13 cellular contexts compared by ENCODE assay signal in genomic region chr2:36489296-36489695, GRCh38.
A peak's percentile ranks its signal among the peaks of the same experiment; 100 is the strongest.
DNase-seq lines count a peak whose midpoint lies in the region; ATAC-seq and TF ChIP-seq lines count a peak whose summit lies in the region.
"Had no signal": no experiment of that assay in that cellular context is flagged by ENCODE, and none has a peak within 500 bp of the region (broad histone marks: within the 10 kb centered on the region; RNA-seq: fewer than 3 reads in every experiment).

No MANE protein-coding gene starts in this region.

- H3K9me3 Mint-ChIP-seq in activated T-cell treated with anti-CD3 and anti-CD28 coated beads, Interleukin-2, amount 50 U/mL, for 72 hours: no peaks in the 10 kb centered on the region
- no peaks in the 10 kb centered on the region for H3K9me3 Mint-ChIP-seq in activated T-cell treated with anti-CD3 and anti-CD28 coated beads, Interleukin-2, amount 50 U/mL, for 4 hours

- peak overlapping the region; percentile 81 for H4K91ac ChIP-seq in mesenchymal stem cell (ENCODE audit: low read length)

- no peak overlapping the region for H2AFZ ChIP-seq in mesenchymal stem cell (ENCODE audit: low read depth, low read length)

- H3K9ac ChIP-seq in mesenchymal stem cell (ENCODE audit: low read length): no peak overlapping the region

- H3K27ac Mint-ChIP-seq in activated T-cell treated with anti-CD3 and anti-CD28 coated beads, Interleukin-2, amount 50 U/mL, for 72 hours: peak overlapping the region; percentile 66
- H3K27ac Mint-ChIP-seq: T-helper 17 cell had no signal

- H3K4ac ChIP-seq in mesenchymal stem cell (ENCODE audit: low read depth in 1 of 2, low read length in 2 of 2): no peak overlapping the region

- H3K4me3 ChIP-seq in brain microvascular endothelial cell (ENCODE audit: low read depth, low read length) (no peak overlapping the region), mesenchymal stem cell (ENCODE audit: insufficient read depth in 1 of 2, low read depth in 1 of 2, low read length in 2 of 2) (no peak overlapping the region), aorta (ENCODE audit: low read length in 2 of 2) (no peak overlapping the region)
- H3K4me3 ChIP-seq: tibial nerve had no signal

- peak overlapping the region; percentile 57 for H2AK5ac ChIP-seq in mesenchymal stem cell (ENCODE audit: low read length, severe bottlenecking)

- H3K9me3 ChIP-seq in mesenchymal stem cell (ENCODE audit: control insufficient read depth, low read length) (no peaks in the 10 kb centered on the region), aorta (ENCODE audit: control insufficient read depth, low read length) (no peaks in the 10 kb centered on the region)
- H3K9me3 ChIP-seq: tibial nerve had no signal

- no peak overlapping the region for H2BK5ac ChIP-seq in mesenchymal stem cell (ENCODE audit: low read depth, low read length, poor library complexity, severe bottlenecking)

- no peaks in the 10 kb centered on the region for H3K27me3 ChIP-seq in brain microvascular endothelial cell (replicated peaks)
- no peaks in the 10 kb centered on the region for H3K27me3 ChIP-seq in mesenchymal stem cell (ENCODE audit: control insufficient read depth in 1 of 2, insufficient read depth in 1 of 2, low read length in 2 of 2)
- no peaks in the 10 kb centered on the region for H3K27me3 ChIP-seq in aorta (ENCODE audit: control insufficient read depth in 1 of 2, insufficient read depth in 2 of 2, low read length in 1 of 2)
- H3K27me3 ChIP-seq: tibial nerve had no signal

- H2BK12ac ChIP-seq in mesenchymal stem cell (ENCODE audit: low read length in 2 of 2): no peak overlapping the region

- H4K8ac ChIP-seq in mesenchymal stem cell (ENCODE audit: low read length): peak overlapping the region; percentile 36

- no peak overlapping the region for H3K4me3 Mint-ChIP-seq in activated T-cell treated with anti-CD3 and anti-CD28 coated beads, Interleukin-2, amount 50 U/mL, for 72 hours
- H3K4me3 Mint-ChIP-seq in activated T-cell treated with anti-CD3 and anti-CD28 coated beads, Interleukin-2, amount 50 U/mL, for 4 hours: no peak overlapping the region
- H3K4me3 Mint-ChIP-seq: T-helper 17 cell had no signal

- H3K79me1 ChIP-seq in mesenchymal stem cell (replicated peaks; ENCODE audit: low read length, poor library complexity, severe bottlenecking): peaks cover 20% of the 10 kb centered on the region

- H3K14ac ChIP-seq in mesenchymal stem cell (ENCODE audit: low read length in 2 of 2): no peak overlapping the region

- no peak overlapping the region for H2BK120ac ChIP-seq in mesenchymal stem cell (ENCODE audit: low read depth, low read length)

- H3K4me1 ChIP-seq in mesenchymal stem cell (ENCODE audit: control insufficient read depth, insufficient read depth, low read depth, low read length) (peaks cover 16% of the 10 kb centered on the region), aorta (ENCODE audit: control insufficient read depth in 1 of 2, insufficient read depth in 2 of 2, low read length in 2 of 2) (peaks cover 11 to 30% of the 10 kb centered on the region in 2 donors)

- no peaks in the 10 kb centered on the region for H3K36me3 Mint-ChIP-seq in activated T-cell treated with anti-CD3 and anti-CD28 coated beads, Interleukin-2, amount 50 U/mL, for 72 hours (ENCODE audit: insufficient read depth in 2 of 2)
- H3K36me3 Mint-ChIP-seq in activated T-cell treated with anti-CD3 and anti-CD28 coated beads, Interleukin-2, amount 50 U/mL, for 4 hours (ENCODE audit: insufficient read depth): peaks cover 4% of the 10 kb centered on the region

- no peak for DNase-seq in activated T-cell treated with anti-CD3 and anti-CD28 coated beads, Interleukin-2, amount 50 U/mL, for 72 hours
- no peak for DNase-seq in activated T-cell treated with anti-CD3 and anti-CD28 coated beads, Interleukin-2, amount 50 U/mL, for 4 hours
- DNase-seq in brain microvascular endothelial cell (peak; percentile 74), mesenchymal stem cell (peak; percentile 84), aorta (no peak), DMS 273 (lab: John Stamatoyannopoulos, UW; ENCODE audit: unreplicated experiment) (no peak), NCI-H128 (lab: John Stamatoyannopoulos, UW; ENCODE audit: unreplicated experiment) (no peak)
- DNase-seq in stimulated activated CD4-positive, alpha-beta T cell treated with anti-CD3 and anti-CD28 coated beads, Interleukin-1b, Interleukin-23, amount 100 ng/mL, for 48 hours: no peak
- DNase-seq: NCI-H1092 treated with DMSO at 0.1 percent for 48 hours, occipital lobe, T-helper 17 cell had no signal

- no peak overlapping the region for H3K4me2 ChIP-seq in mesenchymal stem cell (ENCODE audit: low read length, poor library complexity, severe bottlenecking)

- peak overlapping the region; percentile 99 for H3K27ac ChIP-seq in brain microvascular endothelial cell
- peak overlapping the region; percentile 73 for H3K27ac ChIP-seq in mesenchymal stem cell (ENCODE audit: low read length, poor library complexity, severe bottlenecking)
- peak overlapping the region; percentile 42 to 51 for H3K27ac ChIP-seq in aorta (ENCODE audit: low read depth in 1 of 2, low read length in 2 of 2)
- H3K27ac ChIP-seq: 22Rv1 had no signal

- H3K4me1 Mint-ChIP-seq in activated T-cell treated with anti-CD3 and anti-CD28 coated beads, Interleukin-2, amount 50 U/mL, for 72 hours (ENCODE audit: low read depth): no peaks in the 10 kb centered on the region
- no peaks in the 10 kb centered on the region for H3K4me1 Mint-ChIP-seq in activated T-cell treated with anti-CD3 and anti-CD28 coated beads, Interleukin-2, amount 50 U/mL, for 4 hours (ENCODE audit: low read depth)
- H3K4me1 Mint-ChIP-seq: T-helper 17 cell had no signal

- TF ChIP-seq CTCF in brain microvascular endothelial cell (IDR thresholded peaks at IDR 0.05; ENCODE audit: low read depth, low read length, missing control alignments): no peak

- ATAC-seq in activated T-cell treated with anti-CD3 and anti-CD28 coated beads, Interleukin-2, amount 50 U/mL, for 72 hours (replicated peaks in 1 of 2): no peak
- ATAC-seq in activated T-cell treated with anti-CD3 and anti-CD28 coated beads, Interleukin-2, amount 50 U/mL, for 4 hours: no peak
- no peak for ATAC-seq in aorta (ENCODE audit: low FRiP score)
- ATAC-seq: T-helper 17 cell had no signal

- in situ Hi-C loops in brain microvascular endothelial cell (cut with HindIII; ENCODE audit: low pct_ligation_motif_present, low sequenced_read_pairs): no loop called here

- H2BK15ac ChIP-seq in mesenchymal stem cell (ENCODE audit: low read depth, poor library complexity, severe bottlenecking): no peak overlapping the region

- H3K23ac ChIP-seq in mesenchymal stem cell (ENCODE audit: low read length in 2 of 2): no peak overlapping the region

- peaks cover 9% of the 10 kb centered on the region for H3K36me3 ChIP-seq in brain microvascular endothelial cell (replicated peaks)
- peaks cover 5 to 9% of the 10 kb centered on the region in 2 experiments for H3K36me3 ChIP-seq in mesenchymal stem cell (ENCODE audit: control insufficient read depth in 1 of 2, insufficient read depth in 2 of 2, low read depth in 1 of 2, low read length in 2 of 2)
- H3K36me3 ChIP-seq in aorta (ENCODE audit: control insufficient read depth in 1 of 2, insufficient read depth in 2 of 2, low read length in 1 of 2): peaks cover 0 to 2% of the 10 kb centered on the region in 2 donors
- H3K36me3 ChIP-seq: tibial nerve had no signal

- intact Hi-C loops in aorta (cut with DNase I): loop anchor here in 1 of 2 donors (5.0 kb wide), 1 partner anchor 37 kb away; no protein-coding TSS in a partner anchor

- 3% methylated on average over 2 of the region's 5 CpGs for WGBS in mesenchymal stem cell
- 43 to 49% methylated on average over 5 of the region's 5 CpGs for WGBS in aorta, 2 donors

- H3K18ac ChIP-seq in mesenchymal stem cell (ENCODE audit: low read depth in 1 of 2, low read length in 2 of 2): peak overlapping the region in 1 of 2 experiments; percentile 80

- no peaks in the 10 kb centered on the region for H3K27me3 Mint-ChIP-seq in activated T-cell treated with anti-CD3 and anti-CD28 coated beads, Interleukin-2, amount 50 U/mL, for 72 hours (ENCODE audit: low read depth)
- no peaks in the 10 kb centered on the region for H3K27me3 Mint-ChIP-seq in activated T-cell treated with anti-CD3 and anti-CD28 coated beads, Interleukin-2, amount 50 U/mL, for 4 hours (ENCODE audit: low read depth)

Comparison
In these comparisons a context has a peak if more than half of its experiments do, and no peak if none do; other contexts are left out.
1. DNase-seq: peak in brain microvascular endothelial cell (single experiment) and mesenchymal stem cell (single experiment); none in activated T-cell treated with anti-CD3 and anti-CD28 coated beads, Interleukin-2, amount 50 U/mL, for 72 hours (0 of 2), activated T-cell treated with anti-CD3 and anti-CD28 coated beads, Interleukin-2, amount 50 U/mL, for 4 hours (single experiment), aorta (0 of 2), DMS 273 (single experiment), NCI-H128 (single experiment) and stimulated activated CD4-positive, alpha-beta T cell treated with anti-CD3 and anti-CD28 coated beads, Interleukin-1b, Interleukin-23, amount 100 ng/mL, for 48 hours (single experiment).
2. H3K27ac ChIP-seq: peak in every context shown above with its lines; median percentile 99 in brain microvascular endothelial cell; 73 in mesenchymal stem cell; 46 in aorta.